ENCODE assay signal across 15 cellular contexts in genomic region chr1:226603976-226604845, GRCh38. TPM values are rescaled to one million over a fixed set of nuclear protein-coding genes. Genes with fewer than 3 reads are reported as not detected.
A peak's percentile ranks its signal among the peaks of the same experiment; 100 is the strongest.
DNase-seq lines count a peak whose midpoint lies in the region; ATAC-seq and TF ChIP-seq lines count a peak whose summit lies in the region.
"Had no signal": no experiment of that assay in that cellular context is flagged by ENCODE, and none has a peak within 500 bp of the region (broad histone marks: within the 10 kb centered on the region; RNA-seq: fewer than 3 reads in every experiment).

No MANE protein-coding gene starts in this region.

- no peak overlapping the region for H2AK5ac ChIP-seq in mesenchymal stem cell (ENCODE audit: low read length, severe bottlenecking)

- ATAC-seq in effector memory CD8-positive, alpha-beta T cell (replicated peaks) = no peak
- ATAC-seq in GM21528 (IDR thresholded peaks at IDR 0.05; ENCODE audit: low FRiP score, unreplicated experiment) = no peak

- no peaks in the 10 kb centered on the region for H3K36me3 ChIP-seq in mesenchymal stem cell (ENCODE audit: control insufficient read depth in 1 of 2, insufficient read depth in 2 of 2, low read depth in 1 of 2, low read length in 2 of 2)
- no peaks in the 10 kb centered on the region for H3K36me3 ChIP-seq in tibial artery

- peaks cover 7 to 40% of the 10 kb centered on the region in 2 experiments for H3K27me3 ChIP-seq in mesenchymal stem cell (ENCODE audit: control insufficient read depth in 1 of 2, insufficient read depth in 1 of 2, low read length in 2 of 2)
- no peaks in the 10 kb centered on the region for H3K27me3 ChIP-seq in tibial artery

- H4K91ac ChIP-seq in mesenchymal stem cell (ENCODE audit: low read length) = no peak overlapping the region

- no peak overlapping the region for H2BK120ac ChIP-seq in mesenchymal stem cell (ENCODE audit: low read depth, low read length)

- H3K14ac ChIP-seq in mesenchymal stem cell (ENCODE audit: low read length in 2 of 2) = no peak overlapping the region

- no peaks in the 10 kb centered on the region for H3K9me3 Mint-ChIP-seq in effector memory CD8-positive, alpha-beta T cell
- H3K9me3 Mint-ChIP-seq: activated CD4-positive, alpha-beta memory T cell treated with anti-CD3 and anti-CD28 coated beads for 36 hours; central memory CD8-positive, alpha-beta T cell; neural crest cell had no signal

- no peaks in the 10 kb centered on the region for H3K4me1 Mint-ChIP-seq in effector memory CD8-positive, alpha-beta T cell (ENCODE audit: low read depth in 2 of 2)

- peak overlapping the region in 1 of 2 donors; percentile 35 for H3K27ac Mint-ChIP-seq in effector memory CD8-positive, alpha-beta T cell
- H3K27ac Mint-ChIP-seq: activated CD4-positive, alpha-beta memory T cell treated with anti-CD3 and anti-CD28 coated beads for 36 hours had no signal

- no peak overlapping the region for H2BK12ac ChIP-seq in mesenchymal stem cell (ENCODE audit: low read length in 2 of 2)

- peaks cover 3 to 66% of the 10 kb centered on the region in 2 donors for H3K27me3 Mint-ChIP-seq in effector memory CD8-positive, alpha-beta T cell
- H3K27me3 Mint-ChIP-seq: activated CD4-positive, alpha-beta memory T cell treated with anti-CD3 and anti-CD28 coated beads for 36 hours had no signal

- peak overlapping the region; percentile 81 for H3K9ac ChIP-seq in mesenchymal stem cell (ENCODE audit: low read length)

- H2BK5ac ChIP-seq in mesenchymal stem cell (ENCODE audit: low read depth, low read length, poor library complexity, severe bottlenecking) = no peak overlapping the region

- H3K4me2 ChIP-seq in mesenchymal stem cell (ENCODE audit: low read length, poor library complexity, severe bottlenecking) = no peak overlapping the region

- no peak overlapping the region for H3K4me3 ChIP-seq in mesenchymal stem cell (ENCODE audit: insufficient read depth in 1 of 2, low read depth in 1 of 2, low read length in 2 of 2)
- H3K4me3 ChIP-seq in tibial artery = no peak overlapping the region
- H3K4me3 ChIP-seq: smooth muscle cell had no signal

- H2AFZ ChIP-seq in mesenchymal stem cell (ENCODE audit: low read depth, low read length) = no peak overlapping the region

- no peak overlapping the region for H4K8ac ChIP-seq in mesenchymal stem cell (ENCODE audit: low read length)

- peaks cover 5% of the 10 kb centered on the region for H3K36me3 Mint-ChIP-seq in effector memory CD8-positive, alpha-beta T cell (ENCODE audit: insufficient read depth)
- H3K36me3 Mint-ChIP-seq: activated CD4-positive, alpha-beta memory T cell treated with anti-CD3 and anti-CD28 coated beads for 36 hours had no signal

- H3K27ac ChIP-seq in caudate nucleus (ENCODE audit: low read depth, low read length) (peak overlapping the region; percentile 52), mesenchymal stem cell (ENCODE audit: low read length, poor library complexity, severe bottlenecking) (no peak overlapping the region), tibial artery (peak overlapping the region; percentile 47 to 88)
- H3K27ac ChIP-seq: 22Rv1 had no signal

- intact Hi-C loops in tibial artery (cut with DNase I; ENCODE audit: low total_unique reads) = loop anchor here (2.0 to 10.0 kb wide), 2 partner anchors 53 to 189 kb away; no protein-coding TSS in a partner anchor

- no peak overlapping the region for H3K23ac ChIP-seq in mesenchymal stem cell (ENCODE audit: low read length in 2 of 2)

- DNase-seq in NCI-H2227 (lab: John Stamatoyannopoulos, UW; ENCODE audit: unreplicated experiment) = peak; percentile 5
- no peak for DNase-seq in NCI-H2227 treated with DMSO at 0.1 percent for 48 hours (lab: John Stamatoyannopoulos, UW)
- peak in 10 of 61 donors; percentile 11 to 76 (median 50) for DNase-seq in caudate nucleus (lab: John Stamatoyannopoulos, UW)
- DNase-seq in mesenchymal stem cell = no peak
- no peak for DNase-seq in tibial artery
- DNase-seq in NCI-H524 treated with DMSO at 0.1 percent for 48 hours (lab: John Stamatoyannopoulos, UW) = no peak
- DNase-seq in effector memory CD8-positive, alpha-beta T cell = no peak
- DNase-seq: activated CD4-positive, alpha-beta memory T cell treated with anti-CD3 and anti-CD28 coated beads for 36 hours; activated gamma-delta T cell treated with Interleukin-2 at 50 U/mL for 16 hours; KG1 had no signal

- H2BK15ac ChIP-seq in mesenchymal stem cell (ENCODE audit: low read depth, poor library complexity, severe bottlenecking) = no peak overlapping the region

- WGBS in mesenchymal stem cell = 70% methylated on average over 22 of the region's 22 CpGs

- no peak for TF ChIP-seq CTCF in tibial artery (IDR thresholded peaks at IDR 0.05)

- H3K4me3 Mint-ChIP-seq in effector memory CD8-positive, alpha-beta T cell = no peak overlapping the region
- H3K4me3 Mint-ChIP-seq: activated CD4-positive, alpha-beta memory T cell treated with anti-CD3 and anti-CD28 coated beads for 36 hours; central memory CD8-positive, alpha-beta T cell; neural crest cell had no signal

- H3K4ac ChIP-seq in mesenchymal stem cell (ENCODE audit: low read depth in 1 of 2, low read length in 2 of 2) = no peak overlapping the region

- no peak overlapping the region for H3K18ac ChIP-seq in mesenchymal stem cell (ENCODE audit: low read depth in 1 of 2, low read length in 2 of 2)

- no peaks in the 10 kb centered on the region for H3K79me1 ChIP-seq in mesenchymal stem cell (replicated peaks; ENCODE audit: low read length, poor library complexity, severe bottlenecking)

- no peaks in the 10 kb centered on the region for H3K9me3 ChIP-seq in mesenchymal stem cell (ENCODE audit: control insufficient read depth, low read length)
- H3K9me3 ChIP-seq in tibial artery = no peaks in the 10 kb centered on the region

- peaks cover 5% of the 10 kb centered on the region for H3K4me1 ChIP-seq in mesenchymal stem cell (ENCODE audit: control insufficient read depth, insufficient read depth, low read depth, low read length)
- peaks cover 0 to 43% (median 33%) of the 10 kb centered on the region in 4 donors for H3K4me1 ChIP-seq in tibial artery

RNA-seq across cellular contexts. Expression of gene STUM, which starts 55.6 kb away (rescaled TPM):
- not detected for polyA plus RNA-seq in mesenchymal stem cell (2013, experiment 1 of 2)
- not detected for polyA plus RNA-seq in mesenchymal stem cell (2013, experiment 2 of 2)
- polyA plus RNA-seq: smooth muscle cell had no signal
